ENCODE assay signal across 1 cellular context in genomic region chr18:35619941-35620340, GRCh38.
TF ChIP-seq lines count a peak whose summit lies in the region.

No MANE protein-coding gene starts in this region.

TF ChIP-seq in GM23338, 12 proteins besides CTCF, POLR2A, EP300 and RAD21 (continued from another document):
- no peak for TF ChIP-seq ZNF462 (CRISPR knock-in tag; IDR thresholded peaks at IDR 0.05)
